Comparison of ENCODE assay signal across 23 cellular contexts in genomic region chr12:113524495-113524894, GRCh38. TPM values are rescaled to one million over a fixed set of nuclear protein-coding genes. Genes with fewer than 3 reads are reported as not detected.
DNase-seq lines count a peak whose midpoint lies in the region; ATAC-seq and TF ChIP-seq lines count a peak whose summit lies in the region.
"Had no signal": no experiment of that assay in that cellular context is flagged by ENCODE, and none has a peak within 500 bp of the region (broad histone marks: within the 10 kb centered on the region; RNA-seq: fewer than 3 reads in every experiment).

No MANE protein-coding gene starts in this region.

- ATAC-seq in GM23338 (peak; percentile 34), PC-3 (no peak)
- ATAC-seq in stimulated activated naive CD8-positive, alpha-beta T cell treated with anti-CD3 and anti-CD28 coated beads, Interleukin-15, Interleukin-2, amounts not matched to agents 100 U/mL and 50 U/mL, for 24 hours: no peak
- ATAC-seq: CD8-positive, alpha-beta T cell; Right ventricle myocardium inferior had no signal

- no peak overlapping the region for H3K27ac Mint-ChIP-seq in GM23338
- no peak overlapping the region for H3K27ac Mint-ChIP-seq in endodermal cell
- H3K27ac Mint-ChIP-seq: CD8-positive, alpha-beta T cell had no signal

- H3K9me3 ChIP-seq in PC-3 (ENCODE audit: low read length) (no peaks in the 10 kb centered on the region), endodermal cell (ENCODE audit: control insufficient read depth, low read length) (no peaks in the 10 kb centered on the region)
- H3K9me3 ChIP-seq: Peyer's patch, SJSA1 had no signal

- CTCF ChIA-PET in PC-3 (lab: Charles Lee): no interaction called here

- no peak overlapping the region for H3K4me2 ChIP-seq in GM23338
- no peak overlapping the region for H3K4me2 ChIP-seq in PC-3 (ENCODE audit: low read length)

- no peaks in the 10 kb centered on the region for H4K20me1 ChIP-seq in GM23338 (replicated peaks; ENCODE audit: insufficient read depth)
- H4K20me1 ChIP-seq in PC-3 (ENCODE audit: low read length): no peaks in the 10 kb centered on the region

- H3K4me3 Mint-ChIP-seq in GM23338 (no peak overlapping the region), endodermal cell (no peak overlapping the region)
- H3K4me3 Mint-ChIP-seq: CD8-positive, alpha-beta T cell had no signal

- no peak overlapping the region for H2AFZ ChIP-seq in GM23338
- H2AFZ ChIP-seq in PC-3 (ENCODE audit: low read length): no peak overlapping the region

- TF ChIP-seq CTCF in GM23338 (conservative IDR thresholded peaks at IDR 0.05; ENCODE audit: low read depth in 2 of 2) (peak; percentile 53 to 55), PC-3 (conservative IDR thresholded peaks at IDR 0.05; ENCODE audit: low read depth, low read length) (0 out of 2 replicates have a peak, but pooled peaks have one; percentile 23), endodermal cell (conservative IDR thresholded peaks at IDR 0.05) (peak; percentile 63)

- 0 out of 2 replicates have a peak, but pooled peaks cover 3% of the 10 kb centered on the region for H3F3A ChIP-seq in GM23338 (replicated peaks; ENCODE audit: low read depth)
- H3F3A ChIP-seq in PC-3 (ENCODE audit: low read length, unreplicated experiment): no peaks in the 10 kb centered on the region

- DNase-seq in GM23338 (ENCODE audit: low spot score) (peak; percentile 45), PC-3 (no peak), endodermal cell (peak; percentile 88), caudate nucleus (lab: John Stamatoyannopoulos, UW) (no peak), NCI-H146 (lab: John Stamatoyannopoulos, UW) (no peak)
- DNase-seq in effector CD8-positive, alpha-beta T cell (lab: John Stamatoyannopoulos, UW): no peak
- no peak for DNase-seq in stimulated activated naive CD8-positive, alpha-beta T cell treated with anti-CD3 and anti-CD28 coated beads, Interleukin-15, Interleukin-2, amounts not matched to agents 100 U/mL and 50 U/mL, for 24 hours
- DNase-seq: ACHN; C1 segment of cervical spinal cord; CD8-positive, alpha-beta T cell; DND-41; GOT3; KG1; NCI-H1092 treated with DMSO at 0.1 percent for 48 hours; NCI-H1436 treated with DMSO at 0.1 percent for 48 hours; NCI-H2029; NCI-H2227 treated with DMSO at 0.1 percent for 48 hours; NCI-H510A; Peyer's patch had no signal

- H3K9me2 ChIP-seq in GM23338 (ENCODE audit: insufficient read depth) (no peaks in the 10 kb centered on the region), PC-3 (replicated peaks; ENCODE audit: low read length) (no peaks in the 10 kb centered on the region)

- H3K9ac ChIP-seq in PC-3 (ENCODE audit: low read length) (no peak overlapping the region), endodermal cell (ENCODE audit: extremely low read depth, low read length, poor library complexity, severe bottlenecking) (no peak overlapping the region)

- H3K4me1 Mint-ChIP-seq in GM23338 (peaks cover 30% of the 10 kb centered on the region), endodermal cell (peaks cover 5% of the 10 kb centered on the region)

- no peaks in the 10 kb centered on the region for H3K79me2 ChIP-seq in GM23338 (replicated peaks; ENCODE audit: insufficient read depth)
- no peaks in the 10 kb centered on the region for H3K79me2 ChIP-seq in PC-3 (ENCODE audit: low read length)

- intact Hi-C loops in PC-3 (cut with micrococcal nuclease): no loop called here

- H3K27me3 ChIP-seq in GM23338 (ENCODE audit: insufficient read depth) (peaks cover 28% of the 10 kb centered on the region), PC-3 (ENCODE audit: low read length) (peaks cover 92% of the 10 kb centered on the region), endodermal cell (ENCODE audit: control insufficient read depth, insufficient read depth, low read length, poor library complexity, severe bottlenecking) (peaks cover 15% of the 10 kb centered on the region)

- WGBS in endodermal cell (ENCODE audit: insufficient coverage in 1 of 2, insufficient read length in 1 of 2), 2 experiments: 82 to 83% methylated on average over 2 to 5 of the region's 5 CpGs

- no TSS peak for BruUV-seq in PC-3 (replicated peaks; lab: Mats Ljungman, UMichigan)

- POLR2A ChIA-PET in PC-3 (lab: Charles Lee; ENCODE audit: unreplicated experiment): no interaction called here

- peaks cover under 1% of the 10 kb centered on the region; the same call in 2 of the 3 replicates for H3K36me3 Mint-ChIP-seq in GM23338 (ENCODE audit: low read depth)
- no peaks in the 10 kb centered on the region for H3K36me3 Mint-ChIP-seq in endodermal cell (ENCODE audit: low read depth)
- H3K36me3 Mint-ChIP-seq: CD8-positive, alpha-beta T cell had no signal

- H3K36me3 ChIP-seq in GM23338 (ENCODE audit: insufficient read depth) (no peaks in the 10 kb centered on the region), PC-3 (ENCODE audit: low read depth, low read length) (no peaks in the 10 kb centered on the region), endodermal cell (ENCODE audit: control insufficient read depth, insufficient read depth, low read length) (no peaks in the 10 kb centered on the region)
- H3K36me3 ChIP-seq: Peyer's patch, SJSA1 had no signal

- H3K27ac ChIP-seq in GM23338 (ENCODE audit: low read depth) (no peak overlapping the region), PC-3 (ENCODE audit: low read length) (no peak overlapping the region), endodermal cell (ENCODE audit: low read depth, low read length) (no peak overlapping the region), caudate nucleus (ENCODE audit: low read depth, low read length) (no peak overlapping the region)
- H3K27ac ChIP-seq: HL-60, Peyer's patch, SJSA1 had no signal

- H3K4me1 ChIP-seq in GM23338 (ENCODE audit: insufficient read depth) (peaks cover 18% of the 10 kb centered on the region; the same call in 1 of the 2 replicates), PC-3 (ENCODE audit: insufficient read depth, low read length) (no peaks in the 10 kb centered on the region), endodermal cell (ENCODE audit: control insufficient read depth, insufficient read depth, low read length) (no peaks in the 10 kb centered on the region)
- H3K4me1 ChIP-seq: Peyer's patch, SJSA1 had no signal

- H3K9me3 Mint-ChIP-seq in GM23338 (peaks cover under 1% of the 10 kb centered on the region; the same call in 2 of the 3 replicates), endodermal cell (no peaks in the 10 kb centered on the region)
- H3K9me3 Mint-ChIP-seq: CD8-positive, alpha-beta T cell had no signal

- H3K4me3 ChIP-seq in GM23338 (no peak overlapping the region), PC-3 (ENCODE audit: low read length) (no peak overlapping the region), endodermal cell (ENCODE audit: low read length) (no peak overlapping the region)
- H3K4me3 ChIP-seq: Peyer's patch, SJSA1 had no signal

- peaks cover 19% of the 10 kb centered on the region for H3K27me3 Mint-ChIP-seq in GM23338 (ENCODE audit: insufficient read depth, low read depth, poor library complexity)
- peaks cover 34% of the 10 kb centered on the region for H3K27me3 Mint-ChIP-seq in endodermal cell (ENCODE audit: insufficient read depth)

RNA-seq across cellular contexts. Expression of gene LHX5, which starts 52.8 kb away (rescaled TPM):
- total RNA-seq in GM23338 (2014; rRNA removed; shearing (Covaris generic)): not detected in 2 replicates
- polyA plus RNA-seq in GM23338 (2016; fragmentation: Nextera tagmentation; extraction: Ambion mirVana): 0.16 and 0.18 TPM in 2 replicates
- 0.23 and 0.26 TPM in 2 replicates for total RNA-seq in PC-3 (2014; rRNA removed)
- under 1 TPM in 1 of 2 donors, not detected in 1; 0.18 TPM for total RNA-seq in endodermal cell
- polyA plus RNA-seq in endodermal cell (2013, experiment 1 of 2): 8.2 TPM
- 7.5 TPM for polyA plus RNA-seq in endodermal cell (2013, experiment 2 of 2)
- total RNA-seq: CD8-positive, alpha-beta T cell; HT-29; Peyer's patch; Right ventricle myocardium inferior; SJSA1 had no signal

Comparison
In these comparisons a context has a peak if more than half of its experiments do, and no peak if none do; other contexts are left out.
1. DNase-seq: peak in GM23338 (single experiment) and endodermal cell (single experiment); none in PC-3 (single experiment), effector CD8-positive, alpha-beta T cell (single experiment), caudate nucleus (0 of 61), stimulated activated naive CD8-positive, alpha-beta T cell treated with anti-CD3 and anti-CD28 coated beads, Interleukin-15, Interleukin-2, amounts not matched to agents 100 U/mL and 50 U/mL, for 24 hours (single experiment) and NCI-H146 (single experiment).
2. Peak in every context shown above with its lines, with median percentiles within 50 percentile points of each other: CTCF ChIP-seq.